ENCODE assay signal across 19 cellular contexts in the genomic region with DNA sequence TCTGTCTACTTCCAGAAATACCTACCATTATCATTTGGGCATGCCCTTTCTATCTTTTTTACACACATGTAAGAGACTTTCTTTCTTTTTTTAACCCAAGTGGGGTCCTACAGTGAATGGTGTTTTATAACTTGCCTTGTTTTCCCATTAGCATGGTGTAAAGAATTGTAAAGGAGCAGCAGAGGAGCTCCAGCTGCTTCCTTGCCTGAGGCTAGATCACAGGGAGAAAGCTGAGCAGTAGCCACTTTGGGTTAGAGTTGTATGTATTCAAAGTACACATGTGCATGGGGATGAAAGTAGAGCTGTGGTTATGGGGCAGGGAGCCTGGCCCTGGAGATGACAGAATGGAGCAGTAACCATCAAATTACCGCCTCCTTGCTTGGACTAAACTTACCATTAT.
"Had no signal": no experiment of that assay in that cellular context is flagged by ENCODE, and none has a peak within 500 bp of the region (broad histone marks: within the 10 kb centered on the region; RNA-seq: fewer than 3 reads in every experiment).

No MANE protein-coding gene starts in this region.

- DNase-seq: islet precursor cell; left ventricle myocardium inferior; mesendoderm; naive B cell; natural killer cell; ovary; right lobe of liver; stimulated activated CD4-positive, alpha-beta T cell treated with anti-CD3 and anti-CD28 coated beads, Interleukin-1b, Interleukin-23, amount 100 ng/mL, for 48 hours; stimulated activated CD4-positive, alpha-beta T cell treated with anti-CD3 and anti-CD28 coated beads, Interleukin-2, amount 100 ng/mL, for 48 hours; stimulated activated CD4-positive, alpha-beta T cell treated with anti-CD3 and anti-CD28 coated beads, Interleukin-4, amount 100 ng/mL, for 4 hours; stimulated activated CD8-positive, alpha-beta memory T cell treated with anti-CD3 and anti-CD28 coated beads, Interleukin-4, amount 100 ng/mL, for 48 hours; stimulated activated naive CD4-positive, alpha-beta T cell treated with Interleukin-2 at 50 U/mL for 16 hours; stimulated activated naive CD8-positive, alpha-beta T cell treated with anti-CD3 and anti-CD28 coated beads, Interleukin-15, amount 100 ng/mL, for 72 hours; substantia nigra; transverse colon; upper lobe of left lung had no signal

- H3K9me3 Mint-ChIP-seq: mesothelial cell of epicardium had no signal

- H3K27me3 Mint-ChIP-seq: naive B cell; stimulated activated memory B cell treated with anti-CD40 and anti-IgM and Interleukin-4, amounts not matched to agents 10 μg/mL and 1 μg/mL and 100 μg/mL, for 72 hours; stimulated activated naive CD8-positive, alpha-beta T cell treated with anti-CD3 and anti-CD28 coated beads, Interleukin-15, amount 100 ng/mL, for 72 hours had no signal

- H3K36me3 Mint-ChIP-seq: mesothelial cell of epicardium; naive B cell; natural killer cell; stimulated activated memory B cell treated with anti-CD40 and anti-IgM and Interleukin-4, amounts not matched to agents 10 μg/mL and 1 μg/mL and 100 μg/mL, for 72 hours had no signal

- H3K4me1 Mint-ChIP-seq: naive B cell; natural killer cell; stimulated activated memory B cell treated with anti-CD40 and anti-IgM and Interleukin-4, amounts not matched to agents 10 μg/mL and 1 μg/mL and 100 μg/mL, for 72 hours; stimulated activated naive CD8-positive, alpha-beta T cell treated with anti-CD3 and anti-CD28 coated beads, Interleukin-15, amount 100 ng/mL, for 72 hours had no signal

- H3K27ac Mint-ChIP-seq: mesothelial cell of epicardium; naive B cell; natural killer cell; progenitor cell of endocrine pancreas; stimulated activated memory B cell treated with anti-CD40 and anti-IgM and Interleukin-4, amounts not matched to agents 10 μg/mL and 1 μg/mL and 100 μg/mL, for 72 hours; stimulated activated naive CD8-positive, alpha-beta T cell treated with anti-CD3 and anti-CD28 coated beads, Interleukin-15, amount 100 ng/mL, for 72 hours had no signal

- H3K4me3 Mint-ChIP-seq: mesothelial cell of epicardium; naive B cell; natural killer cell; stimulated activated memory B cell treated with anti-CD40 and anti-IgM and Interleukin-4, amounts not matched to agents 10 μg/mL and 1 μg/mL and 100 μg/mL, for 72 hours; stimulated activated naive CD8-positive, alpha-beta T cell treated with anti-CD3 and anti-CD28 coated beads, Interleukin-15, amount 100 ng/mL, for 72 hours had no signal
